ENCODE assay signal across 21 cellular contexts in the genomic region with DNA sequence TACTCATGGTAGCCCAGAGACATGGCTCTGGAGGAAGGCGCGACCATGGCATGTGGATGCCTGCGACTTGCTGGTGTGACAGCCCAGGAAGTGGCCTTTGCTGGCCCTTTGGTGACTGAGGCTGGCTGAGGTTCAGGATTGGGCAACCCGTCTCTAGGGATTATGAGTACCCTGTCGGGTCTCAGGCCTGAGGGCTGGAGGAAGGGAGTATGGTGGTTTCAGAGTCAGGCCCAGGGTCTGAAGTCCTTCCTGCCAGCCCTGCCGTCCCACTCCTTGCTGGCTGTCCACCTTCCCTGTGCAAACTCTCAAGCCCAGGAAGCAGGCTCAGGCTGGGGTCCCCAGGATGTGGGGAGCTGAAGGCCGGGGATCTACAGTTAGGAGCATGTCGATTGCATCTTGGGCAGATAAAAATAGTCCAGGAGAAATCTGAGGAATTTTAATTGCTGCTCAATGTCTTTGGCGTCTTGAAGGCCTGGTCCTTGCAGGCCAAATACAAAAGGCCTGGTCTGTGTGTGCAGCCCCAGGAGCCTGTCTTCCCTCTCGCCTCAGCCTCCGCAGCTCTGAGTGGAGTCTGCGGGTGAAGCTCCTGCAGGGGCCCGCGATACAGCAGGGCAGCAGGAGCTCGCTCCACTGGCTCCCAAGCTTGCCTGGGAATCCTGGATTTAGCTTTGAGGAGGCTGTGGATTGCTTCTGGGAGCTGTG. TPM values are rescaled to one million over a fixed set of nuclear protein-coding genes. Genes with fewer than 3 reads are reported as not detected.
DNase-seq lines count a peak whose midpoint lies in the region; ATAC-seq, FAIRE-seq and TF ChIP-seq lines count a peak whose summit lies in the region.
"Had no signal": no experiment of that assay in that cellular context is flagged by ENCODE, and none has a peak within 500 bp of the region (broad histone marks: within the 10 kb centered on the region; RNA-seq: fewer than 3 reads in every experiment).

No MANE protein-coding gene starts in this region.

- H4K20me1 ChIP-seq in SK-N-SH (ENCODE audit: insufficient read depth) = no peaks in the 10 kb centered on the region

- no peak overlapping the region for H3K4me2 ChIP-seq in trophoblast cell (ENCODE audit: low read length)
- H3K4me2 ChIP-seq in SK-N-SH = no peak overlapping the region

- H3K18ac ChIP-seq in trophoblast cell (ENCODE audit: low read length) = no peak overlapping the region

- peak overlapping the region; percentile 1 for H3K14ac ChIP-seq in trophoblast cell (ENCODE audit: low read length)

- CTCF ChIA-PET in SK-N-SH (lab: Yijun Ruan, JAX) = interaction anchor here (1.7 to 1.8 kb wide), 2 partner anchors 8 to 10 kb away, joined by 3 to 10 read pairs; no protein-coding TSS in a partner anchor

- ATAC-seq in Right ventricle myocardium superior (ENCODE audit: poor library complexity) = no peak
- ATAC-seq: CD8-positive, alpha-beta T cell; GM12878; K562; natural killer cell; stimulated activated memory B cell treated with anti-CD40 and anti-IgM and Interleukin-4, amounts not matched to agents 10 μg/mL and 1 μg/mL and 100 μg/mL, for 72 hours had no signal

- H2BK12ac ChIP-seq in trophoblast cell (ENCODE audit: low read length) = no peak overlapping the region

- H3K4me3 ChIP-seq in cardiac muscle cell (no peak overlapping the region), kidney (ENCODE audit: low read length in 2 of 2) (no peak overlapping the region), trophoblast cell (ENCODE audit: low read depth, low read length) (no peak overlapping the region), SK-N-SH (ENCODE audit: low read depth in 2 of 2, low read length in 1 of 2) (no peak overlapping the region), testis (no peak overlapping the region)
- H3K4me3 ChIP-seq: GM12878, K562, right lobe of liver had no signal

- POLR2A ChIA-PET in SK-N-SH (lab: Yijun Ruan, JAX) = interaction anchor here (0.6 kb wide), 1 partner anchor 32 kb away, joined by 3 read pairs; no protein-coding TSS in a partner anchor

- TF ChIP-seq CTCF in cardiac muscle cell (IDR thresholded peaks at IDR 0.05; ENCODE audit: low read depth, low read length) = no peak
- TF ChIP-seq CTCF in kidney (IDR thresholded peaks at IDR 0.05; ENCODE audit: borderline replicate concordance, extremely low read depth, insufficient read depth) = no peak
- no peak for TF ChIP-seq CTCF in SK-N-SH (IDR thresholded peaks at IDR 0.05)
- TF ChIP-seq CTCF in testis (IDR thresholded peaks at IDR 0.05) = no peak

- H3K9me2 ChIP-seq in SK-N-SH = no peaks in the 10 kb centered on the region

- H3K27me3 ChIP-seq in cardiac muscle cell (no peaks in the 10 kb centered on the region), trophoblast cell (ENCODE audit: insufficient read depth, low read length) (no peaks in the 10 kb centered on the region), SK-N-SH (ENCODE audit: insufficient read depth) (no peaks in the 10 kb centered on the region), testis (no peaks in the 10 kb centered on the region)
- H3K27me3 ChIP-seq: right lobe of liver had no signal

- H2AFZ ChIP-seq in trophoblast cell (ENCODE audit: insufficient read depth, low read length, poor library complexity) (no peak overlapping the region), SK-N-SH (ENCODE audit: low read depth) (no peak overlapping the region)

- peak overlapping the region; percentile 10 for H4K8ac ChIP-seq in trophoblast cell (ENCODE audit: low read depth, low read length)

- H3K9me3 ChIP-seq in cardiac muscle cell (ENCODE audit: low read depth) = no peaks in the 10 kb centered on the region
- H3K9me3 ChIP-seq in kidney (ENCODE audit: control insufficient read depth in 1 of 2, low read length in 2 of 2) = no peaks in the 10 kb centered on the region
- peaks cover 1% of the 10 kb centered on the region for H3K9me3 ChIP-seq in trophoblast cell (ENCODE audit: insufficient read depth, low read depth, low read length)
- no peaks in the 10 kb centered on the region for H3K9me3 ChIP-seq in SK-N-SH
- H3K9me3 ChIP-seq in testis = no peaks in the 10 kb centered on the region
- H3K9me3 ChIP-seq: right lobe of liver had no signal

- no peak overlapping the region for H4K12ac ChIP-seq in trophoblast cell (ENCODE audit: low read depth, low read length)

- no peaks in the 10 kb centered on the region for H3F3A ChIP-seq in SK-N-SH (replicated peaks; ENCODE audit: insufficient read depth)

- TF ChIP-seq POLR2A in testis (IDR thresholded peaks at IDR 0.05) = no peak

- H3K79me1 ChIP-seq in trophoblast cell (ENCODE audit: low read length) = peaks cover 7% of the 10 kb centered on the region

- H3K4ac ChIP-seq in trophoblast cell (ENCODE audit: low read depth, low read length) = no peak overlapping the region

- no CpG with 5 or more reads among the region's 15 CpGs for WGBS in trophoblast cell (ENCODE audit: extremely low coverage, insufficient coverage, insufficient read length)
- 67% methylated on average over 8 of the region's 15 CpGs for WGBS in SK-N-SH (ENCODE audit: low lambda C conversion rate)
- 69 to 85% methylated on average over 12 to 15 of the region's 15 CpGs for WGBS in testis, 2 donors

- H3K23ac ChIP-seq in trophoblast cell (ENCODE audit: low read length) = no peak overlapping the region

- H2BK5ac ChIP-seq in trophoblast cell (ENCODE audit: low read depth, low read length, poor library complexity) = no peak overlapping the region

- TF ChIP-seq EP300 in SK-N-SH (IDR thresholded peaks at IDR 0.05; ENCODE audit: borderline replicate concordance in 1 of 2, low read depth in 1 of 2, low read length in 1 of 2) = no peak

- no peak for TF ChIP-seq RAD21 in SK-N-SH (IDR thresholded peaks at IDR 0.05; ENCODE audit: low read length)

- H3K4me1 ChIP-seq in cardiac muscle cell (ENCODE audit: low read depth) = peaks cover 20% of the 10 kb centered on the region
- peaks cover 0 to 11% of the 10 kb centered on the region in 2 donors for H3K4me1 ChIP-seq in kidney (ENCODE audit: control insufficient read depth in 1 of 2, insufficient read depth in 1 of 2, low read depth in 1 of 2, low read length in 2 of 2)
- H3K4me1 ChIP-seq in trophoblast cell (ENCODE audit: control insufficient read depth in 1 of 2, insufficient read depth in 2 of 2, low read length in 2 of 2) = peaks cover 34 to 49% of the 10 kb centered on the region in 2 experiments
- H3K4me1 ChIP-seq in SK-N-SH (ENCODE audit: control insufficient read depth in 1 of 2, insufficient read depth in 2 of 2, low read depth in 1 of 2, low read length in 1 of 2) = peaks cover 0 to 34% of the 10 kb centered on the region in 2 experiments; a peak in 1 of 4 replicates
- H3K4me1 ChIP-seq in testis = peaks cover 39% of the 10 kb centered on the region
- H3K4me1 ChIP-seq: right lobe of liver had no signal

- peak overlapping the region; percentile 67 for H4K91ac ChIP-seq in trophoblast cell (ENCODE audit: low read depth, low read length)

- no peak for FAIRE-seq in kidney (lab: Jason Lieb, UNC)
- FAIRE-seq: endothelial cell of umbilical vein, GM12878, islet of Langerhans, K562 had no signal

- no peaks in the 10 kb centered on the region for H3K79me2 ChIP-seq in trophoblast cell (ENCODE audit: control insufficient read depth, insufficient read depth, low read length, poor library complexity)
- no peaks in the 10 kb centered on the region for H3K79me2 ChIP-seq in SK-N-SH (ENCODE audit: insufficient read depth)

- no peak overlapping the region for H2AK5ac ChIP-seq in trophoblast cell (ENCODE audit: low read length)

- intact Hi-C loops in Right ventricle myocardium superior (cut with DNase I) (no loop called here), kidney (cut with DNase I) (no loop called here), testis (cut with DNase I; ENCODE audit: low total_unique reads) (no loop called here)

- peak overlapping the region; percentile 59 for H2BK120ac ChIP-seq in trophoblast cell (ENCODE audit: insufficient read depth, low read length, poor library complexity)

- H3K27ac ChIP-seq in cardiac muscle cell (peak overlapping the region; percentile 69), kidney (ENCODE audit: low read depth in 2 of 2, low read length in 2 of 2) (no peak overlapping the region), trophoblast cell (ENCODE audit: low read depth, low read length) (peak overlapping the region; percentile 50), SK-N-SH (ENCODE audit: low read depth in 2 of 2, low read length in 1 of 2) (no peak overlapping the region), testis (peak overlapping the region in 1 of 2 donors; percentile 76)
- H3K27ac ChIP-seq: right lobe of liver had no signal

- DNase-seq in cardiac muscle cell (ENCODE audit: low read depth in 1 of 2, low spot score in 1 of 2) = peak in 1 of 2 donors; percentile 38
- no peak for DNase-seq in Right ventricle myocardium superior
- DNase-seq in kidney = peak; percentile 58
- peak in 1 of 2 donors; percentile 11 for DNase-seq in trophoblast cell
- DNase-seq in NCI-H510A treated with DMSO at 0.1 percent for 48 hours (lab: John Stamatoyannopoulos, UW) = no peak
- DNase-seq in HPDE6-E6E7 (ENCODE audit: extremely low spot score) = no peak
- DNase-seq in SK-N-SH = no peak
- DNase-seq in testis = no peak
- DNase-seq: activated CD4-positive, alpha-beta T cell treated with anti-CD3 and anti-CD28 coated beads, Interleukin-2, amount 10 ng/mL, durations not matched to agents 7 days and 5 days; activated T-cell treated with anti-CD3 and anti-CD28 coated beads, Interleukin-2, amount 50 U/mL, for 1 hour; natural killer cell; NCI-H1417; NCI-H2227 treated with DMSO at 0.1 percent for 48 hours; SHP77 had no signal

- H3K9ac ChIP-seq in kidney (ENCODE audit: low read length in 2 of 2) (no peak overlapping the region), trophoblast cell (ENCODE audit: low read length) (no peak overlapping the region), SK-N-SH (no peak overlapping the region)

- no peaks in the 10 kb centered on the region for H3K36me3 ChIP-seq in cardiac muscle cell
- H3K36me3 ChIP-seq in kidney (ENCODE audit: control insufficient read depth in 1 of 2, insufficient read depth in 2 of 2, low read length in 2 of 2) = no peaks in the 10 kb centered on the region
- H3K36me3 ChIP-seq in trophoblast cell (ENCODE audit: control insufficient read depth in 1 of 2, insufficient read depth in 2 of 2, low read length in 2 of 2) = no peaks in the 10 kb centered on the region
- H3K36me3 ChIP-seq in SK-N-SH (replicated peaks in 1 of 2; ENCODE audit: control insufficient read depth in 1 of 2, insufficient read depth in 2 of 2, low read length in 1 of 2) = no peaks in the 10 kb centered on the region
- no peaks in the 10 kb centered on the region for H3K36me3 ChIP-seq in testis (ENCODE audit: low read depth, missing control alignments)
- H3K36me3 ChIP-seq: right lobe of liver had no signal

RNA-seq across cellular contexts. Expression of a gene that starts 52.5 kb away (rescaled TPM):
- total RNA-seq in cardiac muscle cell = 0.86 and 1.8 TPM in 2 replicates
- 0.45 and 1.4 TPM in 2 replicates for polyA plus RNA-seq in cardiac muscle cell
- total RNA-seq in Right ventricle myocardium superior = 0.16 TPM
- total RNA-seq in kidney = 9.9 TPM
- polyA plus RNA-seq in kidney (ENCODE audit: insufficient read depth, low read depth, low replicate concordance) = 1.1 TPM
- 4.0 and 4.5 TPM in 2 replicates for polyA plus RNA-seq in trophoblast cell (2013)
- polyA plus RNA-seq in SK-N-SH (2012; rRNA removed) = 0.02 and 0.13 TPM in 2 replicates
- 0.03 and 0.16 TPM in 2 replicates for polyA plus RNA-seq in SK-N-SH (2012; cell fraction: cytosol; rRNA removed)
- polyA plus RNA-seq in SK-N-SH (2012; cell fraction: nucleus; rRNA removed) = 0.04 and 0.05 TPM in 2 replicates
- total RNA-seq in testis = 10 to 100 TPM in 1 of 2 donors, 1 to 10 TPM in 1; 8.4 to 14.4 TPM
- polyA plus RNA-seq in testis (ENCODE audit: insufficient read depth, low read depth, low replicate concordance) = 5.9 TPM
- total RNA-seq: endothelial cell of umbilical vein had no signal
- polyA plus RNA-seq: endothelial cell of umbilical vein had no signal

Comparison
In these comparisons a context has a peak if more than half of its experiments do, and no peak if none do; other contexts are left out.
1. H3K27ac ChIP-seq: peak in cardiac muscle cell (single experiment) and trophoblast cell (single experiment); none in kidney (0 of 2) and SK-N-SH (0 of 2).